In the genomic region with DNA sequence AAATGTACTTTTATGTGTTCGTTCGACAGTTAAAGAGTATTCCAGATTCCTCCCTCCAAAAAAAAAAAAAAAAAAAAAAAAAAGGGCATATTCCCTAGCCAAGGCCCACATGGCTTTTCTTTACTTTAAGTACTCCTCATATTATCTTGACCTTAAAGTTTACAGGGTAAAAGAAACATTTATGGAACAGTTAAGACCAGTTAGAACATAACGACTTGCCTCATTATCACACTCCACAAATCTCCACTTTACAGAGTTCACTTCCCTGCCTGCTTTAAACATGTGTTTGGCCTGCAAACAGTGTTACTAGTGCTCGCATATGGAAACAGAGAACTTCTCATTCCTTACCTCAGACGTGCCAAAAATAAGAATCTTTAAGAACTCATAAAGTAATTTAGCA, we compare ENCODE assay signal across 1 cellular context.
TF ChIP-seq lines count a peak whose summit lies in the region.

No MANE protein-coding gene starts in this region.

TF ChIP-seq in GM23338, 12 proteins besides CTCF, POLR2A, EP300 and RAD21 (continued from another document):
- TF ChIP-seq EZH2phosphoT487 (IDR thresholded peaks at IDR 0.05; ENCODE audit: unreplicated experiment) (no peak), ZNF114 (CRISPR knock-in tag; IDR thresholded peaks at IDR 0.05) (no peak), JUNB (IDR thresholded peaks at IDR 0.05; ENCODE audit: unreplicated experiment) (no peak), NANOG (IDR thresholded peaks at IDR 0.05; ENCODE audit: borderline replicate concordance) (no peak)
- TF ChIP-seq, protein P1, sequence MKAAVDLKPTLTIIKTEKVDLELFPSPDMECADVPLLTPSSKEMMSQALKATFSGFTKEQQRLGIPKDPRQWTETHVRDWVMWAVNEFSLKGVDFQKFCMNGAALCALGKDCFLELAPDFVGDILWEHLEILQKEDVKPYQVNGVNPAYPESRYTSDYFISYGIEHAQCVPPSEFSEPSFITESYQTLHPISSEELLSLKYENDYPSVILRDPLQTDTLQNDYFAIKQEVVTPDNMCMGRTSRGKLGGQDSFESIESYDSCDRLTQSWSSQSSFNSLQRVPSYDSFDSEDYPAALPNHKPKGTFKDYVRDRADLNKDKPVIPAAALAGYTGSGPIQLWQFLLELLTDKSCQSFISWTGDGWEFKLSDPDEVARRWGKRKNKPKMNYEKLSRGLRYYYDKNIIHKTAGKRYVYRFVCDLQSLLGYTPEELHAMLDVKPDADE (IDR thresholded peaks at IDR 0.05) = no peak
- TF ChIP-seq, protein P2, sequence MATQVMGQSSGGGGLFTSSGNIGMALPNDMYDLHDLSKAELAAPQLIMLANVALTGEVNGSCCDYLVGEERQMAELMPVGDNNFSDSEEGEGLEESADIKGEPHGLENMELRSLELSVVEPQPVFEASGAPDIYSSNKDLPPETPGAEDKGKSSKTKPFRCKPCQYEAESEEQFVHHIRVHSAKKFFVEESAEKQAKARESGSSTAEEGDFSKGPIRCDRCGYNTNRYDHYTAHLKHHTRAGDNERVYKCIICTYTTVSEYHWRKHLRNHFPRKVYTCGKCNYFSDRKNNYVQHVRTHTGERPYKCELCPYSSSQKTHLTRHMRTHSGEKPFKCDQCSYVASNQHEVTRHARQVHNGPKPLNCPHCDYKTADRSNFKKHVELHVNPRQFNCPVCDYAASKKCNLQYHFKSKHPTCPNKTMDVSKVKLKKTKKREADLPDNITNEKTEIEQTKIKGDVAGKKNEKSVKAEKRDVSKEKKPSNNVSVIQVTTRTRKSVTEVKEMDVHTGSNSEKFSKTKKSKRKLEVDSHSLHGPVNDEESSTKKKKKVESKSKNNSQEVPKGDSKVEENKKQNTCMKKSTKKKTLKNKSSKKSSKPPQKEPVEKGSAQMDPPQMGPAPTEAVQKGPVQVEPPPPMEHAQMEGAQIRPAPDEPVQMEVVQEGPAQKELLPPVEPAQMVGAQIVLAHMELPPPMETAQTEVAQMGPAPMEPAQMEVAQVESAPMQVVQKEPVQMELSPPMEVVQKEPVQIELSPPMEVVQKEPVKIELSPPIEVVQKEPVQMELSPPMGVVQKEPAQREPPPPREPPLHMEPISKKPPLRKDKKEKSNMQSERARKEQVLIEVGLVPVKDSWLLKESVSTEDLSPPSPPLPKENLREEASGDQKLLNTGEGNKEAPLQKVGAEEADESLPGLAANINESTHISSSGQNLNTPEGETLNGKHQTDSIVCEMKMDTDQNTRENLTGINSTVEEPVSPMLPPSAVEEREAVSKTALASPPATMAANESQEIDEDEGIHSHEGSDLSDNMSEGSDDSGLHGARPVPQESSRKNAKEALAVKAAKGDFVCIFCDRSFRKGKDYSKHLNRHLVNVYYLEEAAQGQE (IDR thresholded peaks at IDR 0.05; ENCODE audit: unreplicated experiment) = no peak
TF ChIP-seq in GM23338: peak in this region for 0.
